In genomic region chr9:113598883-113599282, GRCh38 we compare ENCODE assay signal across 2 cellular contexts.
TF ChIP-seq lines count a peak whose summit lies in the region.

No MANE protein-coding gene starts in this region.

TF ChIP-seq in IMR-90, 13 proteins besides CTCF, POLR2A, EP300 and RAD21:
- TF ChIP-seq RFX5 (IDR thresholded peaks at IDR 0.05; ENCODE audit: low read depth, low read length) (no peak), NFE2L2 (IDR thresholded peaks at IDR 0.05; ENCODE audit: low read depth, low read length) (no peak), CEBPB (IDR thresholded peaks at IDR 0.05; ENCODE audit: low read depth, low read length) (no peak), RCOR1 (IDR thresholded peaks at IDR 0.05; ENCODE audit: insufficient replicate concordance, low read length) (no peak), MXI1 (IDR thresholded peaks at IDR 0.05; ENCODE audit: borderline replicate concordance, low read depth, low read length) (no peak), SMC3 (IDR thresholded peaks at IDR 0.05; ENCODE audit: low read depth, low read length) (no peak), BHLHE40 (IDR thresholded peaks at IDR 0.05; ENCODE audit: low read depth, low read length) (no peak), MAFK (IDR thresholded peaks at IDR 0.05; ENCODE audit: low read depth, low read length) (no peak), CHD1 (IDR thresholded peaks at IDR 0.05; ENCODE audit: low read depth, low read length) (no peak), USF2 (IDR thresholded peaks at IDR 0.05; ENCODE audit: low read depth, low read length) (no peak), MAZ (IDR thresholded peaks at IDR 0.05; ENCODE audit: borderline replicate concordance, low read depth, low read length) (no peak), FOS (IDR thresholded peaks at IDR 0.05; ENCODE audit: low read depth, low read length) (no peak), ELK1 (IDR thresholded peaks at IDR 0.05; ENCODE audit: borderline replicate concordance, low read depth, low read length) (no peak)

TF ChIP-seq in endothelial cell of umbilical vein, 7 proteins besides CTCF, POLR2A, EP300 and RAD21:
- no peak for TF ChIP-seq POLR2AphosphoS5 (IDR thresholded peaks at IDR 0.05; ENCODE audit: insufficient read depth, low read depth, low read length)
- no peak for TF ChIP-seq EZH2 (IDR thresholded peaks at IDR 0.05; ENCODE audit: borderline replicate concordance, low read depth, low read length, severe bottlenecking)
